Comparison of ENCODE assay signal across 16 cellular contexts in the genomic region with DNA sequence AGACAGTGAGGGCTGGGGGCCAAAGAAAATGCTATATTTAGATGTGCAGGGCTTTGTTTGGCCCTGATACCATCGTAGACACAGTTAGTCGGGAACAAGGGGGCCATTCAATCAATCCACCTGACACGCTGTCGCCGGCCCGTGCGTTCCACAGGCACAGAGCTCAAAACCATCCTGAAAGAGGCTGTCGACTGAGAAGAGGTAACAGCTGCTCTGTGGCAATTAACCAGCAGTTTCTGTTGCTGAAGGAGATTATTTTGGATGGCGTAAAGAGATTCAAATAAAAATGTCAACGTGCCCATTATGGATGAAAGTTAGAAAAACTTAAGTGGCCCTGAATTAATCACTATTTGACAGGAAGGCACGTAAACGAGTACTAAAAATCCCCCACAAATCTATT.
A peak's percentile ranks its signal among the peaks of the same experiment; 100 is the strongest.
DNase-seq lines count a peak whose midpoint lies in the region; ATAC-seq and TF ChIP-seq lines count a peak whose summit lies in the region.
"Had no signal": no experiment of that assay in that cellular context is flagged by ENCODE, and none has a peak within 500 bp of the region (broad histone marks: within the 10 kb centered on the region; RNA-seq: fewer than 3 reads in every experiment).

No MANE protein-coding gene starts in this region.

- H3K27me3 Mint-ChIP-seq in mesothelial cell of epicardium (ENCODE audit: low read depth), result peaks cover 13% of the 10 kb centered on the region

- H3K27ac ChIP-seq in cardiac muscle cell (peak overlapping the region; percentile 63), WERI-Rb-1 (no peak overlapping the region)
- H3K27ac ChIP-seq: spleen had no signal

- H3K4me3 ChIP-seq in cardiac muscle cell, result no peak overlapping the region
- no peak overlapping the region for H3K4me3 ChIP-seq in WERI-Rb-1 (ENCODE audit: low read depth, low read length)

- DNase-seq in cardiac muscle cell (ENCODE audit: low read depth in 1 of 2, low spot score in 1 of 2) (peak in 1 of 2 donors; percentile 75), cardiac septum (ENCODE audit: low spot score) (no peak), WERI-Rb-1 (peak; percentile 10), mesothelial cell of epicardium (ENCODE audit: low spot score in 2 of 2, unreplicated experiment in 2 of 2) (no peak), germinal center (ENCODE audit: low spot score) (no peak)
- no peak for DNase-seq in activated CD8-positive, alpha-beta memory T cell treated with anti-CD3 and anti-CD28 coated beads for 24 hours
- DNase-seq: activated CD4-positive, alpha-beta T cell treated with anti-CD3 and anti-CD28 coated beads, Interleukin-2, amount 10 ng/mL, durations not matched to agents 24 days and 14 days; activated naive CD8-positive, alpha-beta T cell treated with anti-CD3 and anti-CD28 coated beads, Interleukin-2, amount 50 U/mL, for 24 hours; activated T-cell treated with anti-CD3 and anti-CD28 coated beads, Interleukin-2, amount 50 U/mL, for 4 hours; Caco-2; NCI-H446 treated with DMSO at 0.1 percent for 48 hours; spleen; stimulated activated naive CD8-positive, alpha-beta T cell treated with anti-CD3 and anti-CD28 coated beads, Interleukin-15, amount 100 ng/mL, for 72 hours had no signal

- H3K36me3 ChIP-seq in cardiac muscle cell (no peaks in the 10 kb centered on the region), WERI-Rb-1 (no peaks in the 10 kb centered on the region)
- H3K36me3 ChIP-seq: spleen had no signal

- H3K27ac Mint-ChIP-seq in mesothelial cell of epicardium, result peak overlapping the region; percentile 91
- H3K27ac Mint-ChIP-seq: activated CD4-positive, alpha-beta T cell treated with anti-CD3 and anti-CD28 coated beads, Interleukin-2, amount 10 ng/mL, durations not matched to agents 24 days and 14 days; activated naive CD8-positive, alpha-beta T cell treated with anti-CD3 and anti-CD28 coated beads, Interleukin-2, amount 50 U/mL, for 24 hours; T-helper 2 cell treated with Interferon-gamma antibody and Interleukin-4, amounts not matched to agents 5 μg/mL and 100 μg/mL, for 36 hours had no signal

- no peak overlapping the region for H3K4me3 Mint-ChIP-seq in mesothelial cell of epicardium
- H3K4me3 Mint-ChIP-seq: activated CD4-positive, alpha-beta T cell treated with anti-CD3 and anti-CD28 coated beads, Interleukin-2, amount 10 ng/mL, durations not matched to agents 24 days and 14 days; activated naive CD8-positive, alpha-beta T cell treated with anti-CD3 and anti-CD28 coated beads, Interleukin-2, amount 50 U/mL, for 24 hours; activated T-cell treated with anti-CD3 and anti-CD28 coated beads, Interleukin-2, amount 50 U/mL, for 4 hours; stimulated activated naive CD8-positive, alpha-beta T cell treated with anti-CD3 and anti-CD28 coated beads, Interleukin-15, amount 100 ng/mL, for 72 hours; T-helper 2 cell treated with Interferon-gamma antibody and Interleukin-4, amounts not matched to agents 5 μg/mL and 100 μg/mL, for 36 hours had no signal

- H3K27me3 ChIP-seq in cardiac muscle cell, result no peaks in the 10 kb centered on the region
- H3K27me3 ChIP-seq in WERI-Rb-1 (ENCODE audit: insufficient read depth, low read depth, severe bottlenecking), result no peaks in the 10 kb centered on the region

- intact Hi-C loops in cardiac septum (cut with DNase I), result no loop called here

- no peaks in the 10 kb centered on the region for H3K9me3 Mint-ChIP-seq in mesothelial cell of epicardium
- H3K9me3 Mint-ChIP-seq: activated naive CD8-positive, alpha-beta T cell treated with anti-CD3 and anti-CD28 coated beads, Interleukin-2, amount 50 U/mL, for 24 hours; T-helper 2 cell treated with Interferon-gamma antibody and Interleukin-4, amounts not matched to agents 5 μg/mL and 100 μg/mL, for 36 hours had no signal

- TF ChIP-seq CTCF in cardiac muscle cell (IDR thresholded peaks at IDR 0.05; ENCODE audit: low read depth, low read length) (no peak), WERI-Rb-1 (IDR thresholded peaks at IDR 0.05; ENCODE audit: low read depth, low read length) (no peak), mesothelial cell of epicardium (IDR thresholded peaks at IDR 0.05; ENCODE audit: unreplicated experiment) (no peak)

- H3K9me3 ChIP-seq in cardiac muscle cell (ENCODE audit: low read depth) (no peaks in the 10 kb centered on the region), WERI-Rb-1 (ENCODE audit: severe bottlenecking) (no peaks in the 10 kb centered on the region)
- H3K9me3 ChIP-seq: Caco-2, spleen had no signal

- H3K4me1 Mint-ChIP-seq in mesothelial cell of epicardium, result peaks cover 45% of the 10 kb centered on the region
- H3K4me1 Mint-ChIP-seq: activated CD4-positive, alpha-beta T cell treated with anti-CD3 and anti-CD28 coated beads, Interleukin-2, amount 10 ng/mL, durations not matched to agents 24 days and 14 days; activated naive CD8-positive, alpha-beta T cell treated with anti-CD3 and anti-CD28 coated beads, Interleukin-2, amount 50 U/mL, for 24 hours had no signal

- no peak for ATAC-seq in HG03521 (IDR thresholded peaks at IDR 0.05; ENCODE audit: unreplicated experiment)
- ATAC-seq in GM18520 (IDR thresholded peaks at IDR 0.05; ENCODE audit: unreplicated experiment), result no peak
- ATAC-seq: activated naive CD8-positive, alpha-beta T cell treated with anti-CD3 and anti-CD28 coated beads, Interleukin-2, amount 50 U/mL, for 24 hours; activated T-cell treated with anti-CD3 and anti-CD28 coated beads, Interleukin-2, amount 50 U/mL, for 4 hours; stimulated activated naive CD8-positive, alpha-beta T cell treated with anti-CD3 and anti-CD28 coated beads, Interleukin-15, amount 100 ng/mL, for 72 hours had no signal

- no peaks in the 10 kb centered on the region for H3K36me3 Mint-ChIP-seq in mesothelial cell of epicardium

- H3K4me1 ChIP-seq in cardiac muscle cell (ENCODE audit: low read depth), result peaks cover 31% of the 10 kb centered on the region
